16 cellular contexts compared by ENCODE assay signal in the genomic region with DNA sequence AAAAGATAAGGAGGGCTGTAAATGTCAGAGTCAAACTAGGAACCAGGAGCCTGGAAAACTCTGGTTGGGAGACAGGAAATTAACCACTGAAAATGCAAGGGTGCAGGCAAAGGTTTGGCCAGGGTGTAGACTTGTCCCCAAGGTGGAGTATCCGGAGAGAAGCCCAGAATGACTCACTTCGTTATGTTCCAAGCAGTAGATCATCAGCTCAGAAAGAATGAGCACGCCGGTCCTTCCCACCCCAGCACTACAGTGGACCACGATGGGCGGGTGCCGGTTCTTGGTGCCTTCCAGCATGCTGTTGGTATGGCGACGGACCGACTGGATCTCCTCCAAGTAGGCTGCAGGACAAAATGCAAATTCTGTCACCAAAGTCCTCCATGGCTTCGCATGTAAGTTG.
A peak's percentile ranks its signal among the peaks of the same experiment; 100 is the strongest.
DNase-seq lines count a peak whose midpoint lies in the region; ATAC-seq and TF ChIP-seq lines count a peak whose summit lies in the region.
"Had no signal": no experiment of that assay in that cellular context is flagged by ENCODE, and none has a peak within 500 bp of the region (broad histone marks: within the 10 kb centered on the region; RNA-seq: fewer than 3 reads in every experiment).

No MANE protein-coding gene starts in this region.

- H3K9me3 Mint-ChIP-seq in T-helper 2 cell treated with Interferon-gamma antibody and Interleukin-4, amounts not matched to agents 5 μg/mL and 100 μg/mL, for 36 hours = peaks cover 3% of the 10 kb centered on the region
- no peaks in the 10 kb centered on the region for H3K9me3 Mint-ChIP-seq in activated CD4-positive, alpha-beta T cell treated with anti-CD3 and anti-CD28 coated beads, Interleukin-2, amount 10 ng/mL, durations not matched to agents 7 days and 5 days

- DNase-seq in T-helper 2 cell treated with Interferon-gamma antibody and Interleukin-4, amounts not matched to agents 5 μg/mL and 100 μg/mL, for 36 hours (ENCODE audit: low spot score) = no peak
- DNase-seq in T-helper 2 cell (no peak), fibroblast of mammary gland (ENCODE audit: low read depth) (peak; percentile 74), kidney tubule cell (ENCODE audit: low spot score) (peak; percentile 54), prostate gland (ENCODE audit: low spot score) (no peak), NCI-H1930 (lab: John Stamatoyannopoulos, UW) (no peak)
- no peak for DNase-seq in activated CD4-positive, alpha-beta T cell treated with anti-CD3 and anti-CD28 coated beads, Interleukin-2, amount 10 ng/mL, durations not matched to agents 7 days and 5 days
- DNase-seq: activated CD4-positive, alpha-beta T cell treated with anti-CD3 and anti-CD28 coated beads, Interleukin-2, amount 10 ng/mL, durations not matched to agents 24 days and 14 days; DMS 273 treated with DMSO at 0.1 percent for 48 hours; KG1; naive thymus-derived CD4-positive, alpha-beta T cell; NCI-H1436; NCI-H2227 treated with DMSO at 0.1 percent for 48 hours; Peyer's patch had no signal

- intact Hi-C loops in prostate gland (cut with DNase I) = no loop called here

- 90% methylated on average over 11 of the region's 11 CpGs for WGBS in prostate gland

- TF ChIP-seq CTCF in fibroblast of mammary gland (conservative IDR thresholded peaks at IDR 0.05; ENCODE audit: control insufficient read depth, insufficient read depth, low read depth, low read length) (no peak), prostate gland (IDR thresholded peaks at IDR 0.05) (no peak)

- H3K4me3 Mint-ChIP-seq in T-helper 2 cell treated with Interferon-gamma antibody and Interleukin-4, amounts not matched to agents 5 μg/mL and 100 μg/mL, for 36 hours = no peak overlapping the region
- H3K4me3 Mint-ChIP-seq in activated CD4-positive, alpha-beta T cell treated with anti-CD3 and anti-CD28 coated beads, Interleukin-2, amount 10 ng/mL, durations not matched to agents 7 days and 5 days = no peak overlapping the region
- H3K4me3 Mint-ChIP-seq: activated CD4-positive, alpha-beta T cell treated with anti-CD3 and anti-CD28 coated beads, Interleukin-2, amount 10 ng/mL, durations not matched to agents 24 days and 14 days; naive thymus-derived CD4-positive, alpha-beta T cell had no signal

- POLR2A ChIA-PET in activated CD4-positive, alpha-beta T cell treated with anti-CD3 and anti-CD28 coated beads, Interleukin-2, amount 10 ng/mL, durations not matched to agents 7 days and 5 days (lab: Charles Lee) = no interaction called here

- H3K27me3 ChIP-seq in prostate gland (replicated peaks; ENCODE audit: insufficient read depth) = no peaks in the 10 kb centered on the region
- H3K27me3 ChIP-seq: Peyer's patch had no signal

- H3K4me1 ChIP-seq in prostate gland (replicated peaks) = no peaks in the 10 kb centered on the region
- H3K4me1 ChIP-seq: Peyer's patch had no signal

- H3K9me3 ChIP-seq in prostate gland = no peaks in the 10 kb centered on the region
- H3K9me3 ChIP-seq: Peyer's patch had no signal

- H3K27ac ChIP-seq in prostate gland = no peak overlapping the region
- H3K27ac ChIP-seq: Peyer's patch had no signal

- H3K4me3 ChIP-seq in fibroblast of mammary gland (ENCODE audit: control insufficient read depth, low read depth, low read length) (no peak overlapping the region), prostate gland (no peak overlapping the region)
- H3K4me3 ChIP-seq: coronary artery, Peyer's patch had no signal

- peaks cover 28% of the 10 kb centered on the region for H3K4me1 Mint-ChIP-seq in T-helper 2 cell treated with Interferon-gamma antibody and Interleukin-4, amounts not matched to agents 5 μg/mL and 100 μg/mL, for 36 hours (ENCODE audit: low read depth)
- H3K4me1 Mint-ChIP-seq in activated CD4-positive, alpha-beta T cell treated with anti-CD3 and anti-CD28 coated beads, Interleukin-2, amount 10 ng/mL, durations not matched to agents 7 days and 5 days = no peaks in the 10 kb centered on the region

- peak overlapping the region; percentile 15 for H3K27ac Mint-ChIP-seq in T-helper 2 cell treated with Interferon-gamma antibody and Interleukin-4, amounts not matched to agents 5 μg/mL and 100 μg/mL, for 36 hours
- H3K27ac Mint-ChIP-seq in activated CD4-positive, alpha-beta T cell treated with anti-CD3 and anti-CD28 coated beads, Interleukin-2, amount 10 ng/mL, durations not matched to agents 7 days and 5 days = no peak overlapping the region
- H3K27ac Mint-ChIP-seq: activated CD4-positive, alpha-beta T cell treated with anti-CD3 and anti-CD28 coated beads, Interleukin-2, amount 10 ng/mL, durations not matched to agents 24 days and 14 days; naive thymus-derived CD4-positive, alpha-beta T cell had no signal

- CTCF ChIA-PET in activated CD4-positive, alpha-beta T cell treated with anti-CD3 and anti-CD28 coated beads, Interleukin-2, amount 10 ng/mL, durations not matched to agents 7 days and 5 days (lab: Charles Lee) = no interaction called here

- H3K27me3 Mint-ChIP-seq in T-helper 2 cell treated with Interferon-gamma antibody and Interleukin-4, amounts not matched to agents 5 μg/mL and 100 μg/mL, for 36 hours (ENCODE audit: low read depth) = no peaks in the 10 kb centered on the region
- H3K27me3 Mint-ChIP-seq in activated CD4-positive, alpha-beta T cell treated with anti-CD3 and anti-CD28 coated beads, Interleukin-2, amount 10 ng/mL, durations not matched to agents 7 days and 5 days = peaks cover 6% of the 10 kb centered on the region

- H3K36me3 ChIP-seq in prostate gland = no peaks in the 10 kb centered on the region
- H3K36me3 ChIP-seq: Peyer's patch had no signal

- no peak for ATAC-seq in GM18511 (IDR thresholded peaks at IDR 0.05; ENCODE audit: unreplicated experiment)
- ATAC-seq: naive thymus-derived CD4-positive, alpha-beta T cell had no signal

- TF ChIP-seq POLR2A in prostate gland (IDR thresholded peaks at IDR 0.05) = no peak

- H3K36me3 Mint-ChIP-seq in T-helper 2 cell treated with Interferon-gamma antibody and Interleukin-4, amounts not matched to agents 5 μg/mL and 100 μg/mL, for 36 hours (ENCODE audit: low read depth) = peaks cover 40% of the 10 kb centered on the region
- H3K36me3 Mint-ChIP-seq in activated CD4-positive, alpha-beta T cell treated with anti-CD3 and anti-CD28 coated beads, Interleukin-2, amount 10 ng/mL, durations not matched to agents 7 days and 5 days (ENCODE audit: low read depth) = no peaks in the 10 kb centered on the region

Comparison
In these comparisons a context has a peak if more than half of its experiments do, and no peak if none do; other contexts are left out.
1. DNase-seq: peak in fibroblast of mammary gland (single experiment) and kidney tubule cell (single experiment); none in T-helper 2 cell treated with Interferon-gamma antibody and Interleukin-4, amounts not matched to agents 5 μg/mL and 100 μg/mL, for 36 hours (single experiment), T-helper 2 cell (0 of 5), prostate gland (single experiment), NCI-H1930 (0 of 2) and activated CD4-positive, alpha-beta T cell treated with anti-CD3 and anti-CD28 coated beads, Interleukin-2, amount 10 ng/mL, durations not matched to agents 7 days and 5 days (single experiment).